ENCODE assay signal across 9 cellular contexts in the genomic region with DNA sequence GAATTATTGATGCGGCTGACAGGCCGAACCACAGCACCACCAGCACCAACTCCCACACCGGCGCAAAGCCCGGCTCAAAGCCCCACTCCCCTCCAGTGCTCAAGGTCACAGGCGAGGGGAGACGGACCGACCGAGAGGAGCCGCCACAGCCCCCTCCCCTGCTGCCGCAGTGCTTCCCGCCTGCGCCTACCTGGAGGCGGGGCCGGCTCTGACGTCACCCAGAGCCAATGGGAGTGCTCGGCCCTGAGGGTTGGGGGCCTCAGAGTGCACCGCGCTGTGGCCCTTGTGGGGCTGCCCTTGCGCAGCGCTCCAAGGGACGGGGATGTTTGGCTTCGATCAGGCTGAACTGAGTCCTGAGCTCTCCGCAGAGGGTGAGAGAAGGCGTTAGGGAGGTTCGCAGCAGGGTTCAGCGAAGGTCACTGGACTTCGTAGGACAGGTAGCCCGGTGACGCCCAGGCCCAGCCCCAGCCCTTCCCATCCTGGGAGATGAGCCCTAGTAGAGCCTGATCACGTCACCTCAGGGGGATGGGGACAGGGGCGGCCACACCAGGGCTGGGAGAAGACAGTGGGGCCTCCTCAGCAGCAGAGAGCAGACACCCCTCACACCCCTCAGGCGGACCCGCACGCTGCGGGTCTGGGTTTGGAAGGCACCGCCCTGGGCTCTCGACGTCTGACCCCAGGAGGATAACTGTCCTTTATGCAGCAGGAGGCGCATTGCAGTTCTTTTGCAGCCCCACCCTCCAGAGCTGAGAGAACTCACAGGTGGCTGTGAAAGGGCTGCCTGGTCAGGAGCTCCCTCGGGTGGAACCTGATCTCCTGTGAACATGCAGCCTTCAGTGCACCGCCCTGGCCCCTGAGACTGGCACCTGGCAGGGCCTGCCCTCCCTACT. TPM values are rescaled to one million over a fixed set of nuclear protein-coding genes. Genes with fewer than 3 reads are reported as not detected.
DNase-seq lines count a peak whose midpoint lies in the region; ATAC-seq and TF ChIP-seq lines count a peak whose summit lies in the region.
"Had no signal": no experiment of that assay in that cellular context is flagged by ENCODE, and none has a peak within 500 bp of the region (broad histone marks: within the 10 kb centered on the region; RNA-seq: fewer than 3 reads in every experiment).

No MANE protein-coding gene starts in this region.

- POLR2A ChIA-PET in activated CD4-positive, alpha-beta T cell treated with anti-CD3 and anti-CD28 coated beads for 36 hours (lab: Charles Lee), result no interaction called here

- peak overlapping the region; percentile 75 for H3K27ac Mint-ChIP-seq in activated CD4-positive, alpha-beta T cell treated with anti-CD3 and anti-CD28 coated beads for 36 hours
- H3K27ac Mint-ChIP-seq in mesothelial cell of epicardium, result peak overlapping the region; percentile 69

- DNase-seq in NCI-H1417 (lab: John Stamatoyannopoulos, UW) (peak; percentile 55 to 81 (median 80)), NCI-H1417 treated with DMSO at 0.1 percent for 48 hours (lab: John Stamatoyannopoulos, UW) (no peak), mesothelial cell of epicardium (ENCODE audit: low spot score in 2 of 2, unreplicated experiment in 2 of 2) (peak; percentile 55 to 76), epidermal melanocyte (ENCODE audit: insufficient read length, low spot score) (no peak)
- peak; percentile 75 for DNase-seq in activated CD4-positive, alpha-beta T cell treated with anti-CD3 and anti-CD28 coated beads for 36 hours
- peak; percentile 40 for DNase-seq in effector CD4-positive, alpha-beta T cell

- CTCF ChIA-PET in activated CD4-positive, alpha-beta T cell treated with anti-CD3 and anti-CD28 coated beads for 36 hours (lab: Charles Lee), result interaction anchor here (0.6 to 2.2 kb wide), 4 partner anchors 8 to 254 kb away, joined by 4 to 10 read pairs (median 6); no protein-coding TSS in a partner anchor

- no peaks in the 10 kb centered on the region for H3K36me3 ChIP-seq in stomach smooth muscle (ENCODE audit: control insufficient read depth in 2 of 2, insufficient read depth in 2 of 2, low read length in 2 of 2)

- peak overlapping the region; percentile 9 to 21 for H3K9ac ChIP-seq in stomach smooth muscle (ENCODE audit: low read length in 2 of 2)

- H3K4me1 ChIP-seq in stomach smooth muscle (ENCODE audit: control insufficient read depth, insufficient read depth, low read length), result peaks cover 16% of the 10 kb centered on the region

- H3K27me3 ChIP-seq in stomach smooth muscle (ENCODE audit: control insufficient read depth in 1 of 2, insufficient read depth in 2 of 2, low read length in 2 of 2), result peaks cover 26 to 27% of the 10 kb centered on the region in 2 donors

- H3K4me3 ChIP-seq in stomach smooth muscle (ENCODE audit: low read length in 2 of 2), result peak overlapping the region; percentile 40 to 60

- intact Hi-C loops in activated CD4-positive, alpha-beta T cell treated with anti-CD3 and anti-CD28 coated beads for 36 hours (cut with DNase I, micrococcal nuclease), result loop anchor here in 1 of 2 experiments (2.0 kb wide), 1 partner anchor 13 kb away; a partner anchor contains a TSS

- H3K27me3 Mint-ChIP-seq in activated CD4-positive, alpha-beta T cell treated with anti-CD3 and anti-CD28 coated beads for 36 hours, result no peaks in the 10 kb centered on the region
- peaks cover 17% of the 10 kb centered on the region for H3K27me3 Mint-ChIP-seq in mesothelial cell of epicardium (ENCODE audit: low read depth)

- H3K4me3 Mint-ChIP-seq in activated CD4-positive, alpha-beta T cell treated with anti-CD3 and anti-CD28 coated beads for 36 hours, result peak overlapping the region; percentile 68
- H3K4me3 Mint-ChIP-seq in mesothelial cell of epicardium, result peak overlapping the region; percentile 83

- TF ChIP-seq CTCF in mesothelial cell of epicardium (IDR thresholded peaks at IDR 0.05; ENCODE audit: unreplicated experiment), result no peak

- H3K9me3 ChIP-seq in stomach smooth muscle (ENCODE audit: control insufficient read depth in 2 of 2, low read length in 2 of 2), result no peaks in the 10 kb centered on the region
- H3K9me3 ChIP-seq: A549 had no signal

- no peaks in the 10 kb centered on the region for H3K36me3 Mint-ChIP-seq in activated CD4-positive, alpha-beta T cell treated with anti-CD3 and anti-CD28 coated beads for 36 hours (ENCODE audit: low read depth)
- no peaks in the 10 kb centered on the region for H3K36me3 Mint-ChIP-seq in mesothelial cell of epicardium

- peaks cover 19% of the 10 kb centered on the region for H3K4me1 Mint-ChIP-seq in activated CD4-positive, alpha-beta T cell treated with anti-CD3 and anti-CD28 coated beads for 36 hours
- peaks cover 19% of the 10 kb centered on the region for H3K4me1 Mint-ChIP-seq in mesothelial cell of epicardium

- no peaks in the 10 kb centered on the region for H3K9me3 Mint-ChIP-seq in activated CD4-positive, alpha-beta T cell treated with anti-CD3 and anti-CD28 coated beads for 36 hours (ENCODE audit: low read depth)
- no peaks in the 10 kb centered on the region for H3K9me3 Mint-ChIP-seq in mesothelial cell of epicardium

- H3K27ac ChIP-seq in stomach smooth muscle (ENCODE audit: low read length), result no peak overlapping the region

- peak; percentile 51 for ATAC-seq in activated CD4-positive, alpha-beta T cell treated with anti-CD3 and anti-CD28 coated beads for 36 hours
- ATAC-seq in HG03280 (IDR thresholded peaks at IDR 0.05; ENCODE audit: unreplicated experiment), result no peak

RNA-seq across cellular contexts. Expression of a gene that starts 1.5 kb away (rescaled TPM):
- 1 to 10 TPM; 6.9 to 7.2 TPM for total RNA-seq in activated CD4-positive, alpha-beta T cell treated with anti-CD3 and anti-CD28 coated beads for 36 hours
- 17.3 to 18.6 TPM (median 17.4 TPM) in 3 replicates for total RNA-seq in mesothelial cell of epicardium

RNA-seq across cellular contexts. Expression of a gene that starts 13.8 kb away (rescaled TPM):
- 10 to 100 TPM; 13.8 to 15.1 TPM for total RNA-seq in activated CD4-positive, alpha-beta T cell treated with anti-CD3 and anti-CD28 coated beads for 36 hours
- total RNA-seq in mesothelial cell of epicardium, result 27.1 to 29.4 TPM (median 28.9 TPM) in 3 replicates

Comparison
In these comparisons a context has a peak if more than half of its experiments do, and no peak if none do; other contexts are left out.
1. DNase-seq: peak in NCI-H1417 (3 of 3), activated CD4-positive, alpha-beta T cell treated with anti-CD3 and anti-CD28 coated beads for 36 hours (single experiment), effector CD4-positive, alpha-beta T cell (single experiment) and mesothelial cell of epicardium (2 of 2); none in NCI-H1417 treated with DMSO at 0.1 percent for 48 hours (single experiment) and epidermal melanocyte (single experiment).